Comparison of ENCODE assay signal across 1 cellular context in genomic region chr2:113203901-113204519, GRCh38.
TF ChIP-seq lines count a peak whose summit lies in the region.

No MANE protein-coding gene starts in this region.

TF ChIP-seq in HepG2, 621 proteins besides CTCF, POLR2A, EP300 and RAD21 (continued from another document and continues in another):
- TF ChIP-seq ARID5B (CRISPR knock-in tag; IDR thresholded peaks at IDR 0.05): peak; percentile 45
- 0 out of 2 replicates have a peak, but pooled peaks have one; percentile 60 for TF ChIP-seq RCOR2 (CRISPR knock-in tag; IDR thresholded peaks at IDR 0.05)
- peak; percentile 48; the same call in 1 of the 2 replicates for TF ChIP-seq IKZF5 (CRISPR knock-in tag; IDR thresholded peaks at IDR 0.05)
- peak; percentile 34; the same call in 1 of the 2 replicates for TF ChIP-seq PAXIP1 (CRISPR knock-in tag; conservative IDR thresholded peaks at IDR 0.05)
- peak; percentile 67; the same call in 1 of the 2 replicates for TF ChIP-seq MYC (CRISPR knock-in tag; IDR thresholded peaks at IDR 0.05; ENCODE audit: borderline replicate concordance)
- 0 out of 2 replicates have a peak, but pooled peaks have one; percentile 29 for TF ChIP-seq ZNF414 (CRISPR knock-in tag; IDR thresholded peaks at IDR 0.05)
- 0 out of 2 replicates have a peak, but pooled peaks have one; percentile 40 for TF ChIP-seq ZNF775 (CRISPR knock-in tag; IDR thresholded peaks at IDR 0.05; ENCODE audit: borderline replicate concordance)
- peak; percentile 87 for TF ChIP-seq KDM2A (CRISPR knock-in tag; IDR thresholded peaks at IDR 0.05; ENCODE audit: borderline replicate concordance, low read depth)
- peak; percentile 42; the same call in 1 of the 2 replicates for TF ChIP-seq HIC2 (CRISPR knock-in tag; IDR thresholded peaks at IDR 0.05; ENCODE audit: low read depth)
- 0 out of 2 replicates have a peak, but pooled peaks have one; percentile 71 for TF ChIP-seq IRF1 (CRISPR knock-in tag; IDR thresholded peaks at IDR 0.05; ENCODE audit: low read depth)
- TF ChIP-seq ERF (CRISPR knock-in tag; IDR thresholded peaks at IDR 0.05): peak; percentile 73
- peak; percentile 51 for TF ChIP-seq MAX (IDR thresholded peaks at IDR 0.05)
- TF ChIP-seq CC2D1A (CRISPR knock-in tag; IDR thresholded peaks at IDR 0.05): no peak
- peak; percentile 42; the same call in 1 of the 2 replicates for TF ChIP-seq FOXK1 (CRISPR knock-in tag; IDR thresholded peaks at IDR 0.05; ENCODE audit: borderline replicate concordance, low read depth)
- TF ChIP-seq ARID4A (CRISPR knock-in tag; IDR thresholded peaks at IDR 0.05; ENCODE audit: borderline replicate concordance): peak; percentile 42; the same call in 1 of the 2 replicates
- peak; percentile 52; the same call in 1 of the 2 replicates for TF ChIP-seq ZNF543 (CRISPR knock-in tag; IDR thresholded peaks at IDR 0.05)
- TF ChIP-seq ZNF530 (CRISPR knock-in tag; IDR thresholded peaks at IDR 0.05; ENCODE audit: low read depth): 0 out of 2 replicates have a peak, but pooled peaks have one; percentile 69
- TF ChIP-seq THAP11 (CRISPR knock-in tag; IDR thresholded peaks at IDR 0.05): peak; percentile 52
- TF ChIP-seq ZNF569 (CRISPR knock-in tag; IDR thresholded peaks at IDR 0.05; ENCODE audit: borderline replicate concordance): no peak
- TF ChIP-seq WIZ (CRISPR knock-in tag; IDR thresholded peaks at IDR 0.05): no peak
- peak; percentile 49 for TF ChIP-seq ZEB1 (IDR thresholded peaks at IDR 0.05; ENCODE audit: insufficient replicate concordance, low read depth)
- no peak for TF ChIP-seq ZKSCAN1 (IDR thresholded peaks at IDR 0.05; ENCODE audit: low read length)
- TF ChIP-seq USF2 (IDR thresholded peaks at IDR 0.05; ENCODE audit: low read depth, low read length): peak; percentile 25; the same call in 1 of the 2 replicates
- no peak for TF ChIP-seq USF2 (CRISPR knock-in tag; IDR thresholded peaks at IDR 0.05; ENCODE audit: borderline replicate concordance)
- no peak for TF ChIP-seq HIVEP1 (CRISPR knock-in tag; IDR thresholded peaks at IDR 0.05)
- peak; percentile 81; the same call in 1 of the 2 replicates for TF ChIP-seq ZNF782 (CRISPR knock-in tag; IDR thresholded peaks at IDR 0.05; ENCODE audit: borderline replicate concordance)
- TF ChIP-seq MXD4 (CRISPR knock-in tag; IDR thresholded peaks at IDR 0.05): peak; percentile 80; the same call in 1 of the 2 replicates
- TF ChIP-seq ZNF703 (CRISPR knock-in tag; IDR thresholded peaks at IDR 0.05; ENCODE audit: borderline replicate concordance): no peak
- TF ChIP-seq SOX5 (CRISPR knock-in tag; IDR thresholded peaks at IDR 0.05; ENCODE audit: borderline replicate concordance): peak; percentile 49; the same call in 1 of the 2 replicates
- no peak for TF ChIP-seq HES4 (CRISPR knock-in tag; IDR thresholded peaks at IDR 0.05; ENCODE audit: borderline replicate concordance)
